Comparison of ENCODE assay signal across 11 cellular contexts in genomic region chr1:94022471-94023189, GRCh38.
DNase-seq lines count a peak whose midpoint lies in the region; ATAC-seq and TF ChIP-seq lines count a peak whose summit lies in the region.
"Had no signal": no experiment of that assay in that cellular context is flagged by ENCODE, and none has a peak within 500 bp of the region (broad histone marks: within the 10 kb centered on the region; RNA-seq: fewer than 3 reads in every experiment).

No MANE protein-coding gene starts in this region.

- TF ChIP-seq CTCF in MCF 10A (IDR thresholded peaks at IDR 0.05; ENCODE audit: unreplicated experiment) (no peak), breast epithelium (IDR thresholded peaks at IDR 0.05) (no peak), chondrocyte (IDR thresholded peaks at IDR 0.05) (no peak), left lung (IDR thresholded peaks at IDR 0.05) (no peak), Calu3 (IDR thresholded peaks at IDR 0.05; ENCODE audit: unreplicated experiment) (no peak)

- H3K27ac ChIP-seq in breast epithelium: peak overlapping the region in 1 of 2 donors; percentile 27
- H3K27ac ChIP-seq in left lung: peak overlapping the region; percentile 49 to 67
- H3K27ac ChIP-seq: parathyroid adenoma had no signal

- no peaks in the 10 kb centered on the region for H3K4me1 ChIP-seq in breast epithelium
- peaks cover 12 to 14% of the 10 kb centered on the region in 2 donors for H3K4me1 ChIP-seq in left lung
- H3K4me1 ChIP-seq: BE2C had no signal

- H3K36me3 ChIP-seq in breast epithelium: no peaks in the 10 kb centered on the region
- no peaks in the 10 kb centered on the region for H3K36me3 ChIP-seq in left lung
- H3K36me3 ChIP-seq: BE2C had no signal

- H3K27me3 ChIP-seq in breast epithelium (no peaks in the 10 kb centered on the region), left lung (no peaks in the 10 kb centered on the region)
- H3K27me3 ChIP-seq: BE2C had no signal

- H3K9me3 ChIP-seq in breast epithelium (no peaks in the 10 kb centered on the region), left lung (no peaks in the 10 kb centered on the region)
- H3K9me3 ChIP-seq: BE2C had no signal

- TF ChIP-seq POLR2A in breast epithelium (IDR thresholded peaks at IDR 0.05): no peak

- CTCF ChIA-PET in MCF 10A (lab: Yijun Ruan, JAX) (interaction anchor here (0.6 to 12.5 kb wide), 12 partner anchors 10 to 442 kb away, joined by 3 to 304 read pairs (median 4); partner anchors contain the start of gene ARHGAP29), Calu3 (lab: Charles Lee) (interaction anchor here (1.2 kb wide), 1 partner anchor 17 kb away, joined by 3 read pairs; no protein-coding TSS in a partner anchor)

- peak overlapping the region; percentile 35 for H3K27ac Mint-ChIP-seq in MCF 10A (ENCODE audit: low read depth, unreplicated experiment)
- peak overlapping the region; percentile 94 for H3K27ac Mint-ChIP-seq in chondrocyte (ENCODE audit: unreplicated experiment)
- no peak overlapping the region for H3K27ac Mint-ChIP-seq in Calu3 (ENCODE audit: unreplicated experiment)

- DNase-seq in MCF 10A (ENCODE audit: unreplicated experiment) (peak; percentile 86), breast epithelium (ENCODE audit: low spot score in 2 of 2) (no peak), chondrocyte (ENCODE audit: low spot score) (no peak), left lung (peak in 1 of 2 donors; percentile 67), Calu3 (no peak)
- DNase-seq: activated CD4-positive, alpha-beta T cell treated with anti-CD3 and anti-CD28 coated beads, Interleukin-2, amount 50 U/mL, for 48 hours; BE2C had no signal

- H3K4me3 ChIP-seq in breast epithelium (no peak overlapping the region), left lung (no peak overlapping the region)

- H3K4me1 Mint-ChIP-seq in MCF 10A (ENCODE audit: insufficient read depth, unreplicated experiment) (peaks cover 34% of the 10 kb centered on the region), chondrocyte (ENCODE audit: low read depth) (peaks cover 45% of the 10 kb centered on the region), Calu3 (ENCODE audit: low read depth, unreplicated experiment) (peaks cover 33% of the 10 kb centered on the region)

- ATAC-seq in left lung (peak; percentile 75), HG03025 (IDR thresholded peaks at IDR 0.05; ENCODE audit: low FRiP score, unreplicated experiment) (no peak), GM18498 (IDR thresholded peaks at IDR 0.05; ENCODE audit: unreplicated experiment) (no peak)
- ATAC-seq in activated CD4-positive, CD25-positive, alpha-beta regulatory T cell treated with anti-CD3 and anti-CD28 coated beads, Interleukin-2, amount 50 U/mL, for 24 hours: no peak

- H3K4me3 Mint-ChIP-seq in MCF 10A (ENCODE audit: unreplicated experiment): no peak overlapping the region
- no peak overlapping the region for H3K4me3 Mint-ChIP-seq in chondrocyte (ENCODE audit: unreplicated experiment)
- H3K4me3 Mint-ChIP-seq in Calu3 (ENCODE audit: low read depth, unreplicated experiment): no peak overlapping the region

- intact Hi-C loops in MCF 10A (cut with micrococcal nuclease): no loop called here
- intact Hi-C loops in breast epithelium (cut with DNase I; ENCODE audit: low total_unique reads): no loop called here
- intact Hi-C loops in left lung (cut with DNase I): no loop called here
- intact Hi-C loops in Calu3 (cut with micrococcal nuclease; ENCODE audit: unreplicated experiment): no loop called here

- H3K9me3 Mint-ChIP-seq in MCF 10A (ENCODE audit: unreplicated experiment) (no peaks in the 10 kb centered on the region), chondrocyte (ENCODE audit: low read depth) (no peaks in the 10 kb centered on the region), Calu3 (ENCODE audit: low read depth, unreplicated experiment) (no peaks in the 10 kb centered on the region)

- H3K36me3 Mint-ChIP-seq in MCF 10A (ENCODE audit: insufficient read depth, unreplicated experiment): no peaks in the 10 kb centered on the region
- no peaks in the 10 kb centered on the region for H3K36me3 Mint-ChIP-seq in chondrocyte (ENCODE audit: low read depth)
- H3K36me3 Mint-ChIP-seq in Calu3 (ENCODE audit: insufficient read depth, unreplicated experiment): no peaks in the 10 kb centered on the region

- POLR2A ChIA-PET in MCF 10A (lab: Yijun Ruan, JAX): no interaction called here

- BruUV-seq in MCF 10A (replicated peaks; lab: Mats Ljungman, UMichigan): no TSS peak
- no TSS peak for BruUV-seq in Calu3 (replicated peaks; lab: Mats Ljungman, UMichigan)

- H3K27me3 Mint-ChIP-seq in MCF 10A (ENCODE audit: insufficient read depth, unreplicated experiment) (no peaks in the 10 kb centered on the region), chondrocyte (ENCODE audit: low read depth) (no peaks in the 10 kb centered on the region), Calu3 (ENCODE audit: unreplicated experiment) (peaks cover 10% of the 10 kb centered on the region)
